Comparison of ENCODE assay signal across 1 cellular context in genomic region chr22:41286639-41287091, GRCh38.
TF ChIP-seq lines count a peak whose summit lies in the region.

No MANE protein-coding gene starts in this region.

TF ChIP-seq in GM12878, 131 proteins besides CTCF, POLR2A, EP300 and RAD21 (continues in another document):
- TF ChIP-seq ZBTB11 (CRISPR knock-in tag; IDR thresholded peaks at IDR 0.05) (no peak), CREB1 (IDR thresholded peaks at IDR 0.05; ENCODE audit: low read depth) (no peak), ZBED1 (IDR thresholded peaks at IDR 0.05; ENCODE audit: borderline replicate concordance) (peak; percentile 54; the same call in 1 of the 2 replicates), WRNIP1 (IDR thresholded peaks at IDR 0.05; ENCODE audit: borderline replicate concordance, low read depth, low read length) (no peak), MXI1 (IDR thresholded peaks at IDR 0.05; ENCODE audit: low read depth, low read length) (no peak), ZNF622 (IDR thresholded peaks at IDR 0.05) (no peak), IRF4 (IDR thresholded peaks at IDR 0.05; ENCODE audit: low read depth, low read length) (no peak), ZNF217 (IDR thresholded peaks at IDR 0.05) (no peak), RB1 (IDR thresholded peaks at IDR 0.05; ENCODE audit: borderline replicate concordance) (no peak), KAT2A (conservative IDR thresholded peaks at IDR 0.05; ENCODE audit: control insufficient read depth, low read depth, low read length) (no peak), MLLT1 (IDR thresholded peaks at IDR 0.05) (peak; percentile 44; the same call in 1 of the 2 replicates), GABPA (IDR thresholded peaks at IDR 0.05; ENCODE audit: low read depth) (no peak; the same call in 1 of the 2 replicates), IKZF2 (IDR thresholded peaks at IDR 0.05) (peak in 1 of 2 experiments; percentile 14; a peak in 1 of 4 replicates), SP1 (IDR thresholded peaks at IDR 0.05; ENCODE audit: low read depth, low read length) (peak; percentile 62), SPI1 (IDR thresholded peaks at IDR 0.05; ENCODE audit: borderline replicate concordance, insufficient read depth, low read depth, low read length) (peak; percentile 36; the same call in 1 of the 2 replicates), RBBP5 (conservative IDR thresholded peaks at IDR 0.05) (no peak), NR2C1 (IDR thresholded peaks at IDR 0.05) (no peak), SMAD5 (IDR thresholded peaks at IDR 0.05; ENCODE audit: low read depth) (no peak), MYB (IDR thresholded peaks at IDR 0.05; ENCODE audit: borderline replicate concordance, low read depth, low read length) (no peak), ETV6 (conservative IDR thresholded peaks at IDR 0.05 in 1 of 2, IDR thresholded peaks at IDR 0.05 in 1 of 2; ENCODE audit: borderline replicate concordance in 1 of 2, low read depth in 1 of 2) (peak in 1 of 2 experiments; percentile 25; a peak in 1 of 4 replicates), NR2C2 (IDR thresholded peaks at IDR 0.05; ENCODE audit: borderline replicate concordance, control insufficient read depth, insufficient read length, low read depth) (no peak), ATF7 (IDR thresholded peaks at IDR 0.05; ENCODE audit: low read depth) (peak; percentile 58), ZZZ3 (IDR thresholded peaks at IDR 0.05; ENCODE audit: control insufficient read depth, insufficient read length, low read depth) (no peak), NFYA (IDR thresholded peaks at IDR 0.05; ENCODE audit: borderline replicate concordance, low read depth, low read length) (no peak), DPF2 (IDR thresholded peaks at IDR 0.05) (0 out of 2 replicates have a peak, but pooled peaks have one; percentile 22), BACH1 (IDR thresholded peaks at IDR 0.05; ENCODE audit: borderline replicate concordance) (0 out of 2 replicates have a peak, but pooled peaks have one; percentile 39), SREBF1 (IDR thresholded peaks at IDR 0.05; ENCODE audit: low read length) (no peak), NFIC (IDR thresholded peaks at IDR 0.05; ENCODE audit: low read depth, low read length) (0 out of 2 replicates have a peak, but pooled peaks have one; percentile 21), SUZ12 (IDR thresholded peaks at IDR 0.05; ENCODE audit: unreplicated experiment) (no peak), MEF2A (IDR thresholded peaks at IDR 0.05; ENCODE audit: insufficient read depth, low read depth, low read length) (no peak), BCL3 (IDR thresholded peaks at IDR 0.05; ENCODE audit: borderline replicate concordance, insufficient read depth, low read depth, low read length, poor library complexity, severe bottlenecking) (no peak), POLR2AphosphoS5 (IDR thresholded peaks at IDR 0.05; ENCODE audit: low read length) (no peak), SIN3A (IDR thresholded peaks at IDR 0.05; ENCODE audit: low read depth, low read length) (no peak), ZNF592 (IDR thresholded peaks at IDR 0.05) (no peak), RAD51 (IDR thresholded peaks at IDR 0.05) (no peak), PBX3 (IDR thresholded peaks at IDR 0.05; ENCODE audit: insufficient replicate concordance, low read depth, low read length) (no peak), SIX5 (IDR thresholded peaks at IDR 0.05; ENCODE audit: low read depth, low read length, severe bottlenecking) (no peak), TARDBP (IDR thresholded peaks at IDR 0.05; ENCODE audit: borderline replicate concordance) (no peak), LARP7 (IDR thresholded peaks at IDR 0.05) (no peak), PML (IDR thresholded peaks at IDR 0.05; ENCODE audit: low read length) (0 out of 2 replicates have a peak, but pooled peaks have one; percentile 50), ZNF207 (IDR thresholded peaks at IDR 0.05; ENCODE audit: borderline replicate concordance) (no peak), HSF1 (IDR thresholded peaks at IDR 0.05; ENCODE audit: low read depth, low read length) (no peak), YY1 (IDR thresholded peaks at IDR 0.05; ENCODE audit: low read depth, low read length) (no peak), RELA (IDR thresholded peaks at IDR 0.05; ENCODE audit: borderline replicate concordance, partially characterized antibody) (no peak)
- TF ChIP-seq, protein P1, sequence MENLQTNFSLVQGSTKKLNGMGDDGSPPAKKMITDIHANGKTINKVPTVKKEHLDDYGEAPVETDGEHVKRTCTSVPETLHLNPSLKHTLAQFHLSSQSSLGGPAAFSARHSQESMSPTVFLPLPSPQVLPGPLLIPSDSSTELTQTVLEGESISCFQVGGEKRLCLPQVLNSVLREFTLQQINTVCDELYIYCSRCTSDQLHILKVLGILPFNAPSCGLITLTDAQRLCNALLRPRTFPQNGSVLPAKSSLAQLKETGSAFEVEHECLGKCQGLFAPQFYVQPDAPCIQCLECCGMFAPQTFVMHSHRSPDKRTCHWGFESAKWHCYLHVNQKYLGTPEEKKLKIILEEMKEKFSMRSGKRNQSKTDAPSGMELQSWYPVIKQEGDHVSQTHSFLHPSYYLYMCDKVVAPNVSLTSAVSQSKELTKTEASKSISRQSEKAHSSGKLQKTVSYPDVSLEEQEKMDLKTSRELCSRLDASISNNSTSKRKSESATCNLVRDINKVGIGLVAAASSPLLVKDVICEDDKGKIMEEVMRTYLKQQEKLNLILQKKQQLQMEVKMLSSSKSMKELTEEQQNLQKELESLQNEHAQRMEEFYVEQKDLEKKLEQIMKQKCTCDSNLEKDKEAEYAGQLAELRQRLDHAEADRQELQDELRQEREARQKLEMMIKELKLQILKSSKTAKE (IDR thresholded peaks at IDR 0.05; ENCODE audit: low read depth, poor library complexity, severe bottlenecking) = peak; percentile 43
- TF ChIP-seq, protein P2, sequence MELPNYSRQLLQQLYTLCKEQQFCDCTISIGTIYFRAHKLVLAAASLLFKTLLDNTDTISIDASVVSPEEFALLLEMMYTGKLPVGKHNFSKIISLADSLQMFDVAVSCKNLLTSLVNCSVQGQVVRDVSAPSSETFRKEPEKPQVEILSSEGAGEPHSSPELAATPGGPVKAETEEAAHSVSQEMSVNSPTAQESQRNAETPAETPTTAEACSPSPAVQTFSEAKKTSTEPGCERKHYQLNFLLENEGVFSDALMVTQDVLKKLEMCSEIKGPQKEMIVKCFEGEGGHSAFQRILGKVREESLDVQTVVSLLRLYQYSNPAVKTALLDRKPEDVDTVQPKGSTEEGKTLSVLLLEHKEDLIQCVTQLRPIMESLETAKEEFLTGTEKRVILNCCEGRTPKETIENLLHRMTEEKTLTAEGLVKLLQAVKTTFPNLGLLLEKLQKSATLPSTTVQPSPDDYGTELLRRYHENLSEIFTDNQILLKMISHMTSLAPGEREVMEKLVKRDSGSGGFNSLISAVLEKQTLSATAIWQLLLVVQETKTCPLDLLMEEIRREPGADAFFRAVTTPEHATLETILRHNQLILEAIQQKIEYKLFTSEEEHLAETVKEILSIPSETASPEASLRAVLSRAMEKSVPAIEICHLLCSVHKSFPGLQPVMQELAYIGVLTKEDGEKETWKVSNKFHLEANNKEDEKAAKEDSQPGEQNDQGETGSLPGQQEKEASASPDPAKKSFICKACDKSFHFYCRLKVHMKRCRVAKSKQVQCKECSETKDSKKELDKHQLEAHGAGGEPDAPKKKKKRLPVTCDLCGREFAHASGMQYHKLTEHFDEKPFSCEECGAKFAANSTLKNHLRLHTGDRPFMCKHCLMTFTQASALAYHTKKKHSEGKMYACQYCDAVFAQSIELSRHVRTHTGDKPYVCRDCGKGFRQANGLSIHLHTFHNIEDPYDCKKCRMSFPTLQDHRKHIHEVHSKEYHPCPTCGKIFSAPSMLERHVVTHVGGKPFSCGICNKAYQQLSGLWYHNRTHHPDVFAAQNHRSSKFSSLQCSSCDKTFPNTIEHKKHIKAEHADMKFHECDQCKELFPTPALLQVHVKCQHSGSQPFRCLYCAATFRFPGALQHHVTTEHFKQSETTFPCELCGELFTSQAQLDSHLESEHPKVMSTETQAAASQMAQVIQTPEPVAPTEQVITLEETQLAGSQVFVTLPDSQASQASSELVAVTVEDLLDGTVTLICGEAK (IDR thresholded peaks at IDR 0.05; ENCODE audit: borderline replicate concordance) = no peak
